15 cellular contexts compared by ENCODE assay signal in genomic region chr17:32936157-32936893, GRCh38. TPM values are rescaled to one million over a fixed set of nuclear protein-coding genes. Genes with fewer than 3 reads are reported as not detected.
DNase-seq lines count a peak whose midpoint lies in the region; ATAC-seq and TF ChIP-seq lines count a peak whose summit lies in the region.
"Had no signal": no experiment of that assay in that cellular context is flagged by ENCODE, and none has a peak within 500 bp of the region (broad histone marks: within the 10 kb centered on the region; RNA-seq: fewer than 3 reads in every experiment).

No MANE protein-coding gene starts in this region.

- WGBS in hepatocyte (ENCODE audit: low lambda C conversion rate, missing lambda C conversion rate) = 95% methylated on average over 16 of the region's 16 CpGs

- POLR2A ChIA-PET in HEK293 (lab: Yijun Ruan, JAX) (no interaction called here), WTC11 (lab: Charles Lee) (interaction anchor here (0.5 to 1.0 kb wide), 2 partner anchors 12 to 154 kb away, joined by 3 to 6 read pairs; no protein-coding TSS in a partner anchor)
- POLR2A ChIA-PET in CD4-positive, alpha-beta memory T cell (lab: Charles Lee; ENCODE audit: partially characterized antibody) = no interaction called here

- no peak for DNase-seq in WTC11 (ENCODE audit: low spot score)
- no peak for DNase-seq in hepatocyte (ENCODE audit: low spot score)
- peak; percentile 84 for DNase-seq in retina
- DNase-seq in CD4-positive, alpha-beta memory T cell = no peak
- DNase-seq in NCI-H226 = no peak
- no peak for DNase-seq in COLO668 (lab: John Stamatoyannopoulos, UW; ENCODE audit: unreplicated experiment)
- DNase-seq: NCI-H187 treated with DMSO at 0.1 percent for 48 hours had no signal

- TF ChIP-seq CTCF in HEK293 (tag by site-specific recombination; IDR thresholded peaks at IDR 0.05) = no peak
- no peak for TF ChIP-seq CTCF in WTC11 (IDR thresholded peaks at IDR 0.05)
- no peak for TF ChIP-seq CTCF in hepatocyte (IDR thresholded peaks at IDR 0.05; ENCODE audit: poor library complexity)

- peak overlapping the region; percentile 93 for H3K27ac Mint-ChIP-seq in WTC11
- H3K27ac Mint-ChIP-seq in CD4-positive, alpha-beta memory T cell = peak overlapping the region in 2 of 7 donors; percentile 17 to 19
- H3K27ac Mint-ChIP-seq: activated T-helper 1 cell treated with anti-CD3 and anti-CD28 coated beads, Interleukin-12 subunit alpha, Interleukin-12 subunit beta, Interleukin-2, Interleukin-4 antibody, amounts not matched to agents 30 ng/mL and 10 ng/mL and 1 ng/mL, durations not matched to agents 14 hours and 24 hours and 36 hours; memory B cell had no signal

- H3K9me3 Mint-ChIP-seq in WTC11 = no peaks in the 10 kb centered on the region
- peaks cover 0 to 1% (median 0%) of the 10 kb centered on the region in 8 donors for H3K9me3 Mint-ChIP-seq in CD4-positive, alpha-beta memory T cell
- H3K9me3 Mint-ChIP-seq: activated T-helper 1 cell treated with anti-CD3 and anti-CD28 coated beads, Interleukin-12 subunit alpha, Interleukin-12 subunit beta, Interleukin-2, Interleukin-4 antibody, amounts not matched to agents 30 ng/mL and 10 ng/mL and 1 ng/mL, durations not matched to agents 14 hours and 24 hours and 36 hours; effector memory CD8-positive, alpha-beta T cell; memory B cell had no signal

- ATAC-seq in WTC11 (peak; percentile 40; the same call in 1 of the 2 replicates), HG03439 (IDR thresholded peaks at IDR 0.05; ENCODE audit: unreplicated experiment) (no peak)

- peaks cover 49% of the 10 kb centered on the region for H3K36me3 Mint-ChIP-seq in WTC11
- no peaks in the 10 kb centered on the region for H3K36me3 Mint-ChIP-seq in CD4-positive, alpha-beta memory T cell
- H3K36me3 Mint-ChIP-seq: memory B cell had no signal

- peaks cover 21% of the 10 kb centered on the region for H3K79me2 ChIP-seq in hepatocyte

- no peak overlapping the region for H3K4me3 ChIP-seq in HEK293 (ENCODE audit: low read depth, low read length)
- no peak overlapping the region for H3K4me3 ChIP-seq in hepatocyte
- H3K4me3 ChIP-seq in CD4-positive, alpha-beta memory T cell (ENCODE audit: low read length in 2 of 2) = no peak overlapping the region

- H4K20me1 ChIP-seq in hepatocyte (ENCODE audit: insufficient read depth, poor library complexity, severe bottlenecking) = no peaks in the 10 kb centered on the region

- H3K4me2 ChIP-seq in hepatocyte = no peak overlapping the region

- no peak overlapping the region for H3K27ac ChIP-seq in HEK293 (ENCODE audit: extremely low read depth, low read depth, low read length)
- H3K27ac ChIP-seq in hepatocyte = peak overlapping the region; percentile 61
- no peak overlapping the region for H3K27ac ChIP-seq in CD4-positive, alpha-beta memory T cell (ENCODE audit: low read depth, low read length)
- H3K27ac ChIP-seq: foreskin keratinocyte had no signal

- H2AFZ ChIP-seq in hepatocyte = no peak overlapping the region

- H3K4me1 Mint-ChIP-seq in WTC11 = peaks cover 22% of the 10 kb centered on the region
- H3K4me1 Mint-ChIP-seq in CD4-positive, alpha-beta memory T cell = peaks cover 0 to 6% (median 4%) of the 10 kb centered on the region in 4 donors
- H3K4me1 Mint-ChIP-seq: memory B cell had no signal

- H3K27me3 ChIP-seq in hepatocyte = no peaks in the 10 kb centered on the region
- H3K27me3 ChIP-seq in CD4-positive, alpha-beta memory T cell (ENCODE audit: insufficient read depth, low read length) = no peaks in the 10 kb centered on the region
- H3K27me3 ChIP-seq: foreskin keratinocyte had no signal

- CTCF ChIA-PET in HEK293 (lab: Yijun Ruan, JAX) = interaction anchor here (0.6 to 4.4 kb wide), 37 partner anchors 8 to 1484 kb away, joined by 3 to 39 read pairs (median 4); partner anchors contain the start of genes MYO1D and TMEM98
- CTCF ChIA-PET in WTC11 (lab: Charles Lee) = interaction anchor here (0.5 to 3.2 kb wide), 30 partner anchors 8 to 453 kb away, joined by 3 to 44 read pairs (median 4); partner anchors contain the start of genes MYO1D and TMEM98
- CTCF ChIA-PET in CD4-positive, alpha-beta memory T cell (lab: Charles Lee; ENCODE audit: partially characterized antibody) = interaction anchor here (0.6 to 9.2 kb wide), 14 partner anchors 11 to 278 kb away, joined by 3 to 116 read pairs (median 5); partner anchors contain the start of gene MYO1D

- intact Hi-C loops in CD4-positive, alpha-beta memory T cell (cut with micrococcal nuclease) = loop anchor here (5.0 kb wide), 1 partner anchor 684 kb away; no protein-coding TSS in a partner anchor

- H3K9me2 ChIP-seq in hepatocyte (replicated peaks; ENCODE audit: insufficient read depth) = no peaks in the 10 kb centered on the region

- H3K4me3 Mint-ChIP-seq in WTC11 = no peak overlapping the region
- H3K4me3 Mint-ChIP-seq in CD4-positive, alpha-beta memory T cell = no peak overlapping the region
- H3K4me3 Mint-ChIP-seq: activated T-helper 1 cell treated with anti-CD3 and anti-CD28 coated beads, Interleukin-12 subunit alpha, Interleukin-12 subunit beta, Interleukin-2, Interleukin-4 antibody, amounts not matched to agents 30 ng/mL and 10 ng/mL and 1 ng/mL, durations not matched to agents 14 hours and 24 hours and 36 hours had no signal

- H3K9me3 ChIP-seq in HEK293 (ENCODE audit: control insufficient read depth, insufficient read depth, low read depth, low read length) (no peaks in the 10 kb centered on the region), hepatocyte (ENCODE audit: low read depth) (no peaks in the 10 kb centered on the region)
- H3K9me3 ChIP-seq in CD4-positive, alpha-beta memory T cell (ENCODE audit: control insufficient read depth in 1 of 2, low read length in 2 of 2) = no peaks in the 10 kb centered on the region

- no peaks in the 10 kb centered on the region for H3K4me1 ChIP-seq in HEK293 (ENCODE audit: control insufficient read depth, insufficient read depth, low read length)
- H3K4me1 ChIP-seq in hepatocyte (ENCODE audit: insufficient read depth) = peaks cover 14% of the 10 kb centered on the region
- H3K4me1 ChIP-seq in CD4-positive, alpha-beta memory T cell (ENCODE audit: insufficient read depth, low read length) = peaks cover 4% of the 10 kb centered on the region

- H3K36me3 ChIP-seq in HEK293 (ENCODE audit: control insufficient read depth in 2 of 2, insufficient read depth in 1 of 2, low read length in 2 of 2) (peaks cover 20 to 87% of the 10 kb centered on the region in 2 experiments), hepatocyte (replicated peaks; ENCODE audit: insufficient read depth, low read depth) (peaks cover 3% of the 10 kb centered on the region)
- H3K36me3 ChIP-seq in CD4-positive, alpha-beta memory T cell (ENCODE audit: insufficient read depth, low read length) = no peaks in the 10 kb centered on the region

- no peaks in the 10 kb centered on the region for H3K27me3 Mint-ChIP-seq in WTC11 (ENCODE audit: low read depth)
- peaks cover 19 to 33% of the 10 kb centered on the region in 2 donors for H3K27me3 Mint-ChIP-seq in CD4-positive, alpha-beta memory T cell

TF ChIP-seq in HEK293, 187 proteins besides CTCF, POLR2A, EP300 and RAD21 (continues in another document):
- TF ChIP-seq PRDM4 (tag by site-specific recombination; IDR thresholded peaks at IDR 0.05) (peak; percentile 72), ZNF624 (tag by site-specific recombination; IDR thresholded peaks at IDR 0.05) (no peak)

TF ChIP-seq in WTC11, 78 proteins besides CTCF, POLR2A, EP300 and RAD21:
- TF ChIP-seq, protein P1, sequence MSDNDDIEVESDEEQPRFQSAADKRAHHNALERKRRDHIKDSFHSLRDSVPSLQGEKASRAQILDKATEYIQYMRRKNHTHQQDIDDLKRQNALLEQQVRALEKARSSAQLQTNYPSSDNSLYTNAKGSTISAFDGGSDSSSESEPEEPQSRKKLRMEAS (CRISPR knock-in tag; IDR thresholded peaks at IDR 0.05) = no peak
- TF ChIP-seq PRRX2 (CRISPR knock-in tag; IDR thresholded peaks at IDR 0.05) = no peak

RNA-seq across cellular contexts. Expression of gene TMEM98, which starts 8.4 kb away (rescaled TPM):
- total RNA-seq in WTC11 (2021) (66.0 to 70.3 TPM (median 69.8 TPM) in 3 replicates), hepatocyte (280 and 320 TPM in 2 replicates)
- polyA plus RNA-seq in hepatocyte = 406 and 430 TPM in 2 replicates
- not detected for total RNA-seq in CD4-positive, alpha-beta memory T cell
- not detected for polyA plus RNA-seq in CD4-positive, alpha-beta memory T cell

RNA-seq across cellular contexts. Expression of gene SPACA3, which starts 55.3 kb away (rescaled TPM):
- not detected in 3 replicates for total RNA-seq in WTC11 (2021)
- not detected in 2 replicates for total RNA-seq in hepatocyte
- not detected in 2 replicates for polyA plus RNA-seq in hepatocyte
- total RNA-seq in CD4-positive, alpha-beta memory T cell = not detected
- not detected for polyA plus RNA-seq in CD4-positive, alpha-beta memory T cell
- total RNA-seq: activated T-helper 1 cell treated with anti-CD3 and anti-CD28 coated beads, Interleukin-12 subunit alpha, Interleukin-12 subunit beta, Interleukin-2, Interleukin-4 antibody, amounts not matched to agents 30 ng/mL and 10 ng/mL and 1 ng/mL, durations not matched to agents 14 hours and 24 hours and 36 hours; foreskin keratinocyte; H4; occipital lobe had no signal
- polyA plus RNA-seq: foreskin keratinocyte had no signal

RNA-seq across cellular contexts. Expression of gene MYO1D, which starts 59.4 kb away (rescaled TPM):
- total RNA-seq in WTC11 (2021) = 26.5 to 29.9 TPM (median 28.9 TPM) in 3 replicates
- 63.2 and 89.0 TPM in 2 replicates for total RNA-seq in hepatocyte
- polyA plus RNA-seq in hepatocyte = 34.3 and 36.2 TPM in 2 replicates
- 10 to 100 TPM; 11.7 to 12.7 TPM for total RNA-seq in CD4-positive, alpha-beta memory T cell
- 1 to 10 TPM; 2.0 to 9.3 TPM for polyA plus RNA-seq in CD4-positive, alpha-beta memory T cell

Comparison
In these comparisons a context has a peak if more than half of its experiments do, and no peak if none do; other contexts are left out.
1. RNA of gene TMEM98, which starts 8.4 kb away (total RNA-seq): 280 to 320 TPM in hepatocyte and 66.0 to 70.3 TPM in WTC11; not detected in CD4-positive, alpha-beta memory T cell; every median in the first group is over 10 times any median in the second.